ENCODE assay signal across 15 cellular contexts in the genomic region with DNA sequence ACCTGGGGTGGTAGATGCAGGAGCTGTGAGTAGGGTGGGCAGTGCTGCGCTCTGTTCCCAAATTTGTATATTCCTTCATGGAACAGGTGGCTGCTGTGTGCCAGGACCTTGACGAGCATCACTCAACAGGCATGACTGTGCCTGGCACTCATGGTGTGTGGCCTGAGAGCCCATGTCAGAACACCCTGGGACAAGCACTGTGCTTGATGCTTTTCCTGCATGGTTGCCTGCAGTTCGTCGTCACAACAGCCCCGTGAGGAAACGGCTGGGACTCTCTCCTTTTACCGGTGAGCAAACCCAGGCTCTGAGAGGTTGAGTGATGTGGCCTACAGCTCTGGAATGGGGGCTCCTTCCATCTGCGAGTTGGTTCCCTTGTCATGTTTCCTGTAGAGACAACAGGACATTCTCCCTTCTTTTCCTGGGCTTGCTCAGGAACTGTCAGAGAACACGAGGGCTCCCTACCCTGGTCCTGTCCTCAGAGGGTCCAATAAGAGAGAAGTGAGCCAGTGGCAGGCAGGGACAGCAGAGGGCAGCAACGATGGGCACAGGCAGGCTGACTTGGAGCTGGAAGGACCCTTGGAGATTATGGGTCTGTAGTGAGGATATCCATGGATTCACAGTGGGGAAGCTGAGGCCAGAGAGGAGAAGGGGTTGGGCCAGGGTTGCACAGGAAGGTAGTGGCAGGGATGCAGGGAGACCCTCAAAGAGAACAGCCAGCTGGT. TPM values are rescaled to one million over a fixed set of nuclear protein-coding genes. Genes with fewer than 3 reads are reported as not detected.
A peak's percentile ranks its signal among the peaks of the same experiment; 100 is the strongest.
DNase-seq lines count a peak whose midpoint lies in the region; ATAC-seq and TF ChIP-seq lines count a peak whose summit lies in the region.
"Had no signal": no experiment of that assay in that cellular context is flagged by ENCODE, and none has a peak within 500 bp of the region (broad histone marks: within the 10 kb centered on the region; RNA-seq: fewer than 3 reads in every experiment).

No MANE protein-coding gene starts in this region.

- peaks cover 13% of the 10 kb centered on the region for H3K4me1 ChIP-seq in GM23338 (ENCODE audit: insufficient read depth)
- H3K4me1 ChIP-seq in vagina, result peaks cover 14% of the 10 kb centered on the region

- peaks cover 16% of the 10 kb centered on the region for H3K36me3 Mint-ChIP-seq in Calu3 (ENCODE audit: insufficient read depth, unreplicated experiment)
- peaks cover 5% of the 10 kb centered on the region; the same call in 1 of the 3 replicates for H3K36me3 Mint-ChIP-seq in GM23338 (ENCODE audit: low read depth)
- H3K36me3 Mint-ChIP-seq in glutamatergic neuron (ENCODE audit: unreplicated experiment), result no peaks in the 10 kb centered on the region

- no peak for TF ChIP-seq POLR2A in vagina (IDR thresholded peaks at IDR 0.05)

- H3K27me3 Mint-ChIP-seq in Calu3 (ENCODE audit: unreplicated experiment), result no peaks in the 10 kb centered on the region
- peaks cover 12% of the 10 kb centered on the region for H3K27me3 Mint-ChIP-seq in GM23338 (ENCODE audit: insufficient read depth, low read depth, poor library complexity)
- peaks cover 1% of the 10 kb centered on the region for H3K27me3 Mint-ChIP-seq in glutamatergic neuron (ENCODE audit: unreplicated experiment)
- H3K27me3 Mint-ChIP-seq: stimulated activated naive B cell treated with anti-CD40 and anti-IgM and Interleukin-4, amounts not matched to agents 10 μg/mL and 1 μg/mL and 100 μg/mL, for 72 hours had no signal

- no peak overlapping the region for H3K4me3 ChIP-seq in GM23338
- H3K4me3 ChIP-seq in vagina, result no peak overlapping the region
- H3K4me3 ChIP-seq: heart right ventricle had no signal

- H3K9me2 ChIP-seq in GM23338 (ENCODE audit: insufficient read depth), result no peaks in the 10 kb centered on the region

- intact Hi-C loops in Calu3 (cut with micrococcal nuclease; ENCODE audit: unreplicated experiment), result no loop called here
- intact Hi-C loops in vagina (cut with DNase I), result no loop called here

- H3K36me3 ChIP-seq in GM23338 (ENCODE audit: insufficient read depth), result no peaks in the 10 kb centered on the region
- H3K36me3 ChIP-seq in vagina, result no peaks in the 10 kb centered on the region

- CTCF ChIA-PET in Calu3 (lab: Charles Lee), result no interaction called here

- H3K4me3 Mint-ChIP-seq in Calu3 (ENCODE audit: low read depth, unreplicated experiment), result no peak overlapping the region
- no peak overlapping the region for H3K4me3 Mint-ChIP-seq in GM23338
- H3K4me3 Mint-ChIP-seq in glutamatergic neuron (ENCODE audit: unreplicated experiment), result no peak overlapping the region
- H3K4me3 Mint-ChIP-seq: activated CD8-positive, alpha-beta T cell treated with anti-CD3 and anti-CD28 coated beads, Interleukin-2, amount 10 ng/mL, durations not matched to agents 7 days and 5 days; stimulated activated naive B cell treated with anti-CD40 and anti-IgM and Interleukin-4, amounts not matched to agents 10 μg/mL and 1 μg/mL and 100 μg/mL, for 72 hours had no signal

- H3K79me2 ChIP-seq in GM23338 (replicated peaks; ENCODE audit: insufficient read depth), result no peaks in the 10 kb centered on the region

- H3K27ac ChIP-seq in GM23338 (ENCODE audit: low read depth) (no peak overlapping the region), VCaP (no peak overlapping the region), vagina (no peak overlapping the region)
- H3K27ac ChIP-seq: heart right ventricle had no signal

- no TSS peak for BruUV-seq in Calu3 (replicated peaks; lab: Mats Ljungman, UMichigan)

- 0 out of 2 replicates have a peak, but pooled peaks cover 5% of the 10 kb centered on the region for H3F3A ChIP-seq in GM23338 (replicated peaks; ENCODE audit: low read depth)

- H4K20me1 ChIP-seq in GM23338 (replicated peaks; ENCODE audit: insufficient read depth), result no peaks in the 10 kb centered on the region

- no peaks in the 10 kb centered on the region for H3K9me3 ChIP-seq in vagina
- H3K9me3 ChIP-seq: heart right ventricle had no signal

- no peaks in the 10 kb centered on the region for H3K27me3 ChIP-seq in GM23338 (ENCODE audit: insufficient read depth)
- no peaks in the 10 kb centered on the region for H3K27me3 ChIP-seq in vagina
- H3K27me3 ChIP-seq: heart right ventricle had no signal

- H2AFZ ChIP-seq in GM23338, result no peak overlapping the region

- no peak overlapping the region for H3K4me2 ChIP-seq in GM23338

- H3K4me1 Mint-ChIP-seq in Calu3 (ENCODE audit: low read depth, unreplicated experiment) (peaks cover 7% of the 10 kb centered on the region), GM23338 (peaks cover 20% of the 10 kb centered on the region), glutamatergic neuron (ENCODE audit: low read depth, unreplicated experiment) (no peaks in the 10 kb centered on the region)

- H3K27ac Mint-ChIP-seq in Calu3 (ENCODE audit: unreplicated experiment) (peak overlapping the region; percentile 22), GM23338 (no peak overlapping the region), glutamatergic neuron (ENCODE audit: unreplicated experiment) (peak overlapping the region; percentile 25)
- H3K27ac Mint-ChIP-seq: activated CD8-positive, alpha-beta T cell treated with anti-CD3 and anti-CD28 coated beads, Interleukin-2, amount 10 ng/mL, durations not matched to agents 7 days and 5 days; stimulated activated naive B cell treated with anti-CD40 and anti-IgM and Interleukin-4, amounts not matched to agents 10 μg/mL and 1 μg/mL and 100 μg/mL, for 72 hours had no signal

- DNase-seq in Calu3 (no peak), GM23338 (ENCODE audit: low spot score) (peak; percentile 35), glutamatergic neuron (no peak), COLO668 (lab: John Stamatoyannopoulos, UW; ENCODE audit: unreplicated experiment) (no peak), NCI-H187 treated with DMSO at 0.1 percent for 48 hours (lab: John Stamatoyannopoulos, UW) (no peak), vagina (ENCODE audit: extremely low spot score in 2 of 2) (no peak)
- DNase-seq: activated CD8-positive, alpha-beta T cell treated with anti-CD3 and anti-CD28 coated beads, Interleukin-2, amount 10 ng/mL, durations not matched to agents 7 days and 5 days; central memory CD4-positive, alpha-beta T cell; heart right ventricle; NCI-H1092; NCI-H446; stimulated activated CD4-positive, alpha-beta T cell treated with anti-CD3 and anti-CD28 coated beads, Interleukin-4, amount 100 ng/mL, for 1 hour; stimulated activated naive B cell treated with anti-CD40 and anti-IgM and Interleukin-4, amounts not matched to agents 10 μg/mL and 1 μg/mL and 100 μg/mL, for 72 hours had no signal

- H3K9me3 Mint-ChIP-seq in Calu3 (ENCODE audit: low read depth, unreplicated experiment) (no peaks in the 10 kb centered on the region), GM23338 (peaks cover 9% of the 10 kb centered on the region; the same call in 2 of the 3 replicates), glutamatergic neuron (ENCODE audit: unreplicated experiment) (peaks cover 1% of the 10 kb centered on the region)
- H3K9me3 Mint-ChIP-seq: stimulated activated naive B cell treated with anti-CD40 and anti-IgM and Interleukin-4, amounts not matched to agents 10 μg/mL and 1 μg/mL and 100 μg/mL, for 72 hours had no signal

- ATAC-seq in GM23338 (peak; percentile 2; the same call in 1 of the 3 replicates), HG03457 (IDR thresholded peaks at IDR 0.05; ENCODE audit: unreplicated experiment) (no peak)
- ATAC-seq: activated CD8-positive, alpha-beta T cell treated with anti-CD3 and anti-CD28 coated beads, Interleukin-2, amount 10 ng/mL, durations not matched to agents 7 days and 5 days; heart right ventricle; stimulated activated naive B cell treated with anti-CD40 and anti-IgM and Interleukin-4, amounts not matched to agents 10 μg/mL and 1 μg/mL and 100 μg/mL, for 72 hours had no signal

- no peak for TF ChIP-seq CTCF in Calu3 (IDR thresholded peaks at IDR 0.05; ENCODE audit: unreplicated experiment)
- peak; percentile 36 to 71 for TF ChIP-seq CTCF in GM23338 (conservative IDR thresholded peaks at IDR 0.05; ENCODE audit: low read depth in 2 of 2)
- 0 out of 2 replicates have a peak, but pooled peaks have one; percentile 23 for TF ChIP-seq CTCF in VCaP (conservative IDR thresholded peaks at IDR 0.05)
- TF ChIP-seq CTCF in glutamatergic neuron (IDR thresholded peaks at IDR 0.05; ENCODE audit: partially characterized antibody, unreplicated experiment), result no peak
- no peak for TF ChIP-seq CTCF in vagina (IDR thresholded peaks at IDR 0.05)

TF ChIP-seq in GM23338, 12 proteins besides CTCF, POLR2A, EP300 and RAD21 (continues in another document):
- no peak for TF ChIP-seq ZNF114 (CRISPR knock-in tag; IDR thresholded peaks at IDR 0.05)
- TF ChIP-seq ZNF331 (CRISPR knock-in tag; IDR thresholded peaks at IDR 0.05; ENCODE audit: low read depth), result no peak
- TF ChIP-seq, protein P1, sequence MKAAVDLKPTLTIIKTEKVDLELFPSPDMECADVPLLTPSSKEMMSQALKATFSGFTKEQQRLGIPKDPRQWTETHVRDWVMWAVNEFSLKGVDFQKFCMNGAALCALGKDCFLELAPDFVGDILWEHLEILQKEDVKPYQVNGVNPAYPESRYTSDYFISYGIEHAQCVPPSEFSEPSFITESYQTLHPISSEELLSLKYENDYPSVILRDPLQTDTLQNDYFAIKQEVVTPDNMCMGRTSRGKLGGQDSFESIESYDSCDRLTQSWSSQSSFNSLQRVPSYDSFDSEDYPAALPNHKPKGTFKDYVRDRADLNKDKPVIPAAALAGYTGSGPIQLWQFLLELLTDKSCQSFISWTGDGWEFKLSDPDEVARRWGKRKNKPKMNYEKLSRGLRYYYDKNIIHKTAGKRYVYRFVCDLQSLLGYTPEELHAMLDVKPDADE (IDR thresholded peaks at IDR 0.05), result no peak

RNA-seq across cellular contexts. Expression of a gene that starts 37.4 kb away (rescaled TPM):
- total RNA-seq in Calu3 (2022) (24.4 and 25.2 TPM in 2 replicates), glutamatergic neuron (ENCODE audit: unreplicated experiment) (5.4 TPM), vagina (32.2 TPM)
- total RNA-seq in GM23338 (2014; rRNA removed; shearing (Covaris generic)), result 10.2 and 11.8 TPM in 2 replicates
- polyA plus RNA-seq in GM23338 (2016; fragmentation: Nextera tagmentation; extraction: Ambion mirVana), result 11.3 and 12.5 TPM in 2 replicates

RNA-seq across cellular contexts. Expression of a gene that starts 57.4 kb away (rescaled TPM):
- total RNA-seq in Calu3 (2022) (391 and 446 TPM in 2 replicates), glutamatergic neuron (ENCODE audit: unreplicated experiment) (265 TPM), vagina (423 TPM)
- total RNA-seq in GM23338 (2014; rRNA removed; shearing (Covaris generic)), result 1,229 and 1,411 TPM in 2 replicates
- 584 and 604 TPM in 2 replicates for polyA plus RNA-seq in GM23338 (2016; fragmentation: Nextera tagmentation; extraction: Ambion mirVana)

Comparison
In these comparisons a context has a peak if more than half of its experiments do, and no peak if none do; other contexts are left out.
1. CTCF ChIP-seq: peak in GM23338 (2 of 2) and VCaP (single experiment); none in Calu3 (single experiment), glutamatergic neuron (single experiment) and vagina (0 of 3).